ENCODE assay signal across 8 cellular contexts in the genomic region with DNA sequence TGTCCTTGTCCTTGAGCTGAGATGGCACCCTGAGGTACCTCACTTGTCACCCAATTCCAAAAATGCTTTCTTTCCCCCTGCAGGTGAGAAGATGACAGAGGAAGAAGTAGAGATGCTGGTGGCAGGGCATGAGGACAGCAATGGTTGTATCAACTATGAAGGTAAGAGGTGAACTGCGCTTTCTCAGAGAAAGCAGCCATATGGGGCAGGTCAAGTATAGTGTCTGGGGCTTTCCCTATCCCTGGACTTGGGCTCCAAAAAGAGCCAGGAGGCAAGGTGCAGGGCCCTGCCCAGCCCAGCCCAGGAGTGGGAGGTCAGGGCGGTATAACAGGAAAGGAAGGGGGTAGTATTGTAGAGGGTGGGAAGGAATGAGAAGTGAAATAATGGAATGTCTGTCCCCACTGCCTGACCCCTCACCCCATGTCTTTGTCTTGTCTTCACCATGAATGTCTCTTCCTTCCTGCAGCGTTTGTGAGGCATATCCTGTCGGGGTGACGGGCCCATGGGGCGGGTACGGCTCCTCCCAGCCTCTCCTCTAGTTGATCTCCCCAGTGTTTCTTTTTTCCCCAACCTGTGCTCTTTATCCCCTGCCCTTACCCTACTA. TPM values are rescaled to one million over a fixed set of nuclear protein-coding genes. Genes with fewer than 3 reads are reported as not detected.
DNase-seq lines count a peak whose midpoint lies in the region; ATAC-seq, FAIRE-seq and TF ChIP-seq lines count a peak whose summit lies in the region.

No MANE protein-coding gene starts in this region.

- DNase-seq in AG09309 (ENCODE audit: low read depth) (no peak), NB4 (ENCODE audit: low read depth) (peak; percentile 29), left ventricle myocardium superior (peak; percentile 43), urothelium cell line (ENCODE audit: low spot score) (no peak)
- DNase-seq in stimulated activated CD4-positive, alpha-beta T cell treated with anti-CD3 and anti-CD28 coated beads, Interleukin-12 subunit alpha, Interleukin-12 subunit beta, amount 100 ng/mL, for 4 hours = peak; percentile 43

- H3K4me3 ChIP-seq in AG09309 (ENCODE audit: control insufficient read depth, low read depth, low read length) (peak overlapping the region; percentile 62), NB4 (ENCODE audit: low read depth, low read length) (peak overlapping the region; percentile 93)

- no peak for TF ChIP-seq POLR2A in NB4 (IDR thresholded peaks at IDR 0.05; ENCODE audit: extremely low read depth, insufficient read length)

- ATAC-seq in activated T-helper 17 cell treated with anti-CD3 and anti-CD28 coated beads, Interleukin-2, amount 50 U/mL, for 72 hours (replicated peaks) = peak; percentile 38
- ATAC-seq in left ventricle myocardium superior = no peak
- no peak for ATAC-seq in HG03565 (IDR thresholded peaks at IDR 0.05; ENCODE audit: unreplicated experiment)
- ATAC-seq in GM19023 (IDR thresholded peaks at IDR 0.05; ENCODE audit: unreplicated experiment) = no peak

- FAIRE-seq in urothelium cell line (lab: Jason Lieb, UNC) = no peak

- no peaks in the 10 kb centered on the region for H3K27me3 Mint-ChIP-seq in activated T-helper 17 cell treated with anti-CD3 and anti-CD28 coated beads, Interleukin-2, amount 50 U/mL, for 72 hours

- H3K27ac Mint-ChIP-seq in activated T-helper 17 cell treated with anti-CD3 and anti-CD28 coated beads, Interleukin-2, amount 50 U/mL, for 72 hours = peak overlapping the region; percentile 81

- H3K4me3 Mint-ChIP-seq in activated T-helper 17 cell treated with anti-CD3 and anti-CD28 coated beads, Interleukin-2, amount 50 U/mL, for 72 hours = peak overlapping the region; percentile 99

- H3K36me3 Mint-ChIP-seq in activated T-helper 17 cell treated with anti-CD3 and anti-CD28 coated beads, Interleukin-2, amount 50 U/mL, for 72 hours (ENCODE audit: low read depth) = peaks cover 91% of the 10 kb centered on the region

- no peak for TF ChIP-seq CTCF in AG09309 (IDR thresholded peaks at IDR 0.05; ENCODE audit: control insufficient read depth, insufficient read depth, low read depth, low read length, missing control alignments)
- TF ChIP-seq CTCF in NB4 (IDR thresholded peaks at IDR 0.05; ENCODE audit: low read depth, low read length) = no peak

- intact Hi-C loops in left ventricle myocardium superior (cut with micrococcal nuclease) = no loop called here

- no peaks in the 10 kb centered on the region for H3K9me3 Mint-ChIP-seq in activated T-helper 17 cell treated with anti-CD3 and anti-CD28 coated beads, Interleukin-2, amount 50 U/mL, for 72 hours

- peaks cover 14% of the 10 kb centered on the region for H3K4me1 Mint-ChIP-seq in activated T-helper 17 cell treated with anti-CD3 and anti-CD28 coated beads, Interleukin-2, amount 50 U/mL, for 72 hours

RNA-seq across cellular contexts. Expression of a gene that starts 2.1 kb away (rescaled TPM):
- 1,000 to 10,000 TPM in 1 of 2 donors, 100 to 1,000 TPM in 1; 974 to 1,528 TPM for total RNA-seq in activated T-helper 17 cell treated with anti-CD3 and anti-CD28 coated beads, Interleukin-2, amount 50 U/mL, for 72 hours
- 546 TPM for total RNA-seq in left ventricle myocardium superior

RNA-seq across cellular contexts. Expression of a gene that starts 7.9 kb away (rescaled TPM):
- 100 to 1,000 TPM in 1 of 2 donors, 10 to 100 TPM in 1; 96.9 to 114 TPM for total RNA-seq in activated T-helper 17 cell treated with anti-CD3 and anti-CD28 coated beads, Interleukin-2, amount 50 U/mL, for 72 hours
- 41.4 TPM for total RNA-seq in left ventricle myocardium superior

RNA-seq across cellular contexts. Expression of a gene that starts 29.0 kb away (rescaled TPM):
- total RNA-seq in activated T-helper 17 cell treated with anti-CD3 and anti-CD28 coated beads, Interleukin-2, amount 50 U/mL, for 72 hours = 100 to 1,000 TPM; 104 to 114 TPM
- total RNA-seq in left ventricle myocardium superior = 81.4 TPM

RNA-seq across cellular contexts. Expression of a gene that starts 32.2 kb away (rescaled TPM):
- total RNA-seq in activated T-helper 17 cell treated with anti-CD3 and anti-CD28 coated beads, Interleukin-2, amount 50 U/mL, for 72 hours = 100 to 1,000 TPM; 234 to 236 TPM
- total RNA-seq in left ventricle myocardium superior = 28.0 TPM

RNA-seq across cellular contexts. Expression of a gene that starts 42.2 kb away (rescaled TPM):
- total RNA-seq in activated T-helper 17 cell treated with anti-CD3 and anti-CD28 coated beads, Interleukin-2, amount 50 U/mL, for 72 hours = 1 to 10 TPM; 7.8 to 8.0 TPM
- total RNA-seq in left ventricle myocardium superior = 5.5 TPM

Comparison
In these comparisons a context has a peak if more than half of its experiments do, and no peak if none do; other contexts are left out.
1. DNase-seq: peak in NB4 (single experiment), left ventricle myocardium superior (single experiment) and stimulated activated CD4-positive, alpha-beta T cell treated with anti-CD3 and anti-CD28 coated beads, Interleukin-12 subunit alpha, Interleukin-12 subunit beta, amount 100 ng/mL, for 4 hours (single experiment); none in AG09309 (single experiment) and urothelium cell line (single experiment).